Comparison of ENCODE assay signal across 1 cellular context in the genomic region with DNA sequence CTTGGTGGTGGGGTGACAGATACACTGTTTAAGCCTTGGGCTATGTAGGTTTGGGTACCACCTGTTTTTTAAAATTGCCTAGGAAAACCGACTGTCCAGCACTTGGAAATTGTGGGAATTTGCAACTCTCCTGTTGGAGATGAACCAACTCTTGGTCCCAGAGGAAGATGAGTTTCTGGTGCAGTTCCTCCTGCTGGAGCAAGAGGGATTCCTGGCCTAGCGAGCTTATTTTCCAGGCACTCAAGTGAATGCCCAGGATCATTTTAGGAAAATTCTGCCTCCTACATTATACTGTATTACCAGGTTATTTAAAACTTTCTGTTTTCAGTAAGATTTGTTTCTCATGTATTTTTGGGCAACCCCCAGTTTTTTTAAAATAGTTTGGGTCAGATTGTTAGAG.
TF ChIP-seq lines count a peak whose summit lies in the region.

No MANE protein-coding gene starts in this region.

TF ChIP-seq in WTC11, 78 proteins besides CTCF, POLR2A, EP300 and RAD21 (continued from another document):
- TF ChIP-seq, protein P1, sequence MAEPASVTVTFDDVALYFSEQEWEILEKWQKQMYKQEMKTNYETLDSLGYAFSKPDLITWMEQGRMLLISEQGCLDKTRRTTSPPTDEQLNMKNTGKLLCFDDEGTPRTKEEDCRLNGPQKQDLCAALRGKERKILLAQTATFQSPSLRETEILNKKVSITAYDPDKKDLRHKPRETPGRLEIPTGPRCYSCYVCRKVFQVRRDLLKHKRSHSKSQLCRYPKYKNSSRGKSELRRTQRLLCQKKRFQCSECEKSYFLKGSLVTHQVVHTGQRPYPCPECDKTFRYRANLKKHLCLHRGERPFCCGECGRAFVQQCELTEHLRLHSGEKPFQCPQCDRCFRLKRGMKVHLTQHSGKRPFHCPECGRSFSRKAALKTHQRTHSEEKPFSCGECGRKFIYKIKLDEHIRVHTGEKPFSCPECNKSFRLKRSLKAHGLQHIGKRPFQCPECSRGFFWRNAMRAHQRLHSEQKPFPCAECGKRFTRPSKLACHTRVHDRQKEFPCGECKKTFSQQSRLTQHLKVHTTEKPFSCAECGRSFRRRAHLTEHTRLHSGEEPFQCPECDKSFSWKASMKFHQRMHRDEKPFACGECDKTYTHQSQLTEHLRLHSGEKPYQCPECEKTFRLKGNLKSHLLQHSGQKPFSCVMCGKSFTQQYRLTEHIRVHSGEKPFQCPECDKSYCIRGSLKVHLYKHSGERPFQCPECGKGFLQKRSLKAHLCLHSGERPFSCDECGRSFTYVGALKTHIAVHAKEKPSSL (CRISPR knock-in tag; conservative IDR thresholded peaks at IDR 0.05), result no peak
- no peak for TF ChIP-seq OVOL2 (CRISPR knock-in tag; IDR thresholded peaks at IDR 0.05; ENCODE audit: borderline replicate concordance)
- TF ChIP-seq CBFB (CRISPR knock-in tag; IDR thresholded peaks at IDR 0.05; ENCODE audit: low read depth), result no peak
- TF ChIP-seq ZNF396 (CRISPR knock-in tag; IDR thresholded peaks at IDR 0.05; ENCODE audit: borderline replicate concordance), result no peak
- TF ChIP-seq PRRX2 (CRISPR knock-in tag; IDR thresholded peaks at IDR 0.05), result no peak
- TF ChIP-seq, protein P2, sequence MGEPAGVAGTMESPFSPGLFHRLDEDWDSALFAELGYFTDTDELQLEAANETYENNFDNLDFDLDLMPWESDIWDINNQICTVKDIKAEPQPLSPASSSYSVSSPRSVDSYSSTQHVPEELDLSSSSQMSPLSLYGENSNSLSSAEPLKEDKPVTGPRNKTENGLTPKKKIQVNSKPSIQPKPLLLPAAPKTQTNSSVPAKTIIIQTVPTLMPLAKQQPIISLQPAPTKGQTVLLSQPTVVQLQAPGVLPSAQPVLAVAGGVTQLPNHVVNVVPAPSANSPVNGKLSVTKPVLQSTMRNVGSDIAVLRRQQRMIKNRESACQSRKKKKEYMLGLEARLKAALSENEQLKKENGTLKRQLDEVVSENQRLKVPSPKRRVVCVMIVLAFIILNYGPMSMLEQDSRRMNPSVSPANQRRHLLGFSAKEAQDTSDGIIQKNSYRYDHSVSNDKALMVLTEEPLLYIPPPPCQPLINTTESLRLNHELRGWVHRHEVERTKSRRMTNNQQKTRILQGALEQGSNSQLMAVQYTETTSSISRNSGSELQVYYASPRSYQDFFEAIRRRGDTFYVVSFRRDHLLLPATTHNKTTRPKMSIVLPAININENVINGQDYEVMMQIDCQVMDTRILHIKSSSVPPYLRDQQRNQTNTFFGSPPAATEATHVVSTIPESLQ (CRISPR knock-in tag; IDR thresholded peaks at IDR 0.05), result no peak
- TF ChIP-seq E2F5 (CRISPR knock-in tag; IDR thresholded peaks at IDR 0.05), result no peak
TF ChIP-seq in WTC11: peak in this region for 0.
